ENCODE assay signal across 8 cellular contexts in the genomic region with DNA sequence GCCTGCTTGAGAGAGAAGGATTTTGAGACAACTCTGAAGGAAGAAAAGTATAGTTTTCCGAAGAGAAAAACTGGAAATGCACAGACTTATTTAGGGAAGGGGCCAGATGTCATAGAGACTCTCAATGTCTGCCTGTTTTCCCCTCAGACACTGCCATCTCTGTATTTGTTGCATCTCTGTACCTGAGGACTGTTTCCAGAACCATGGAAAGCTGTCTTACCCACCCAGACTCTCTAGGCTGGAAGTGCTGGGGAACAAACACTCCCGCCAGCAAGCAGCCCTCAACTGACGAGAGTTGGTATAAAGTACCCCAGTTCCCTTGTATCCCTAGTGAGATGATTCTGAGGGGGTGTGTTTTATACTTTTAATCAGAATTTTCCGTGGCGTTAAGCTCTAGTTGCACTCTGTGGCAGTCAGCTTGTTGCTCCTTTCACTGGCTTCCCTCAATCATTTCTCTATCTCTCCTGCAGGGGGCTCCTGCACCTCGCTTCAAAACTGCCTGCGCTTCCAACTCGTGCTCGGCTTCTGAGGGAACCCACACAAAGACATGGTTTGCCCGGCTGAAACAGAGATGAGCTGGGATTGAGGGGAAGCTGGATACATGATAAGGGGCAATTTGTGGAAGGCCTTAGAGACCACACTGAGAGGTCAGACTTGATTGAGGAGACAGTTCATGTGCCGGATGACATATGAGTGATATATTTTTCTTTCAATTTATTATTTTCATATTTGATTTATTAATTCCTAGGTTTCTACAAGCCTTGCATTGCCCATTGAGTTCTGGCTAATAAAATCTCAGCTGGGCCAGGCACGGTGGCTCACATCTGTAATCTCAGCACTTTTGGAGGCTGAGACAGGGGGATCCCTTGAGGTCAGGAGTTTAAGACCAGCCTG. TPM values are rescaled to one million over a fixed set of nuclear protein-coding genes. Genes with fewer than 3 reads are reported as not detected.
DNase-seq lines count a peak whose midpoint lies in the region; ATAC-seq, FAIRE-seq and TF ChIP-seq lines count a peak whose summit lies in the region.

No MANE protein-coding gene starts in this region.

- TF ChIP-seq CTCF in RWPE2 (IDR thresholded peaks at IDR 0.05; ENCODE audit: poor library complexity, severe bottlenecking) (peak; percentile 93), osteoblast (IDR thresholded peaks at IDR 0.05; ENCODE audit: extremely low read depth, low read depth, low read length) (peak; percentile 92), thyroid gland (IDR thresholded peaks at IDR 0.05) (peak; percentile 58 to 90 (median 85))

- H3K27ac ChIP-seq in RWPE2 (ENCODE audit: poor library complexity, severe bottlenecking) (no peak overlapping the region), osteoblast (ENCODE audit: low read depth, low read length) (no peak overlapping the region), thyroid gland (no peak overlapping the region)

- peak overlapping the region; percentile 59 for H3K4me2 ChIP-seq in osteoblast (ENCODE audit: insufficient read depth, low read length)

- no peak overlapping the region for H2AFZ ChIP-seq in osteoblast (ENCODE audit: low read length)

- H3K27me3 ChIP-seq in MG63 (peaks cover 24% of the 10 kb centered on the region), RWPE2 (ENCODE audit: insufficient read depth, poor library complexity, severe bottlenecking) (no peaks in the 10 kb centered on the region), osteoblast (ENCODE audit: insufficient read depth, low read length) (peaks cover 36% of the 10 kb centered on the region), thyroid gland (no peaks in the 10 kb centered on the region)

- no peaks in the 10 kb centered on the region for H4K20me1 ChIP-seq in osteoblast (ENCODE audit: insufficient read depth, low read length)

- intact Hi-C loops in thyroid gland (cut with DNase I), result loop anchor here (10.0 kb wide), 1 partner anchor 174 kb away; no protein-coding TSS in a partner anchor

- ATAC-seq in RWPE2 (ENCODE audit: low read depth) (peak; percentile 86), GM21717 (IDR thresholded peaks at IDR 0.05; ENCODE audit: unreplicated experiment) (no peak)

- no peaks in the 10 kb centered on the region for H3K36me3 ChIP-seq in MG63
- H3K36me3 ChIP-seq in RWPE2 (ENCODE audit: low read depth), result no peaks in the 10 kb centered on the region
- H3K36me3 ChIP-seq in osteoblast (ENCODE audit: insufficient read depth, low read length), result no peaks in the 10 kb centered on the region
- H3K36me3 ChIP-seq in thyroid gland, result no peaks in the 10 kb centered on the region

- DNase-seq in Daoy (ENCODE audit: low read depth) (peak; percentile 75), MG63 (peak; percentile 46), RWPE2 (ENCODE audit: low spot score) (no peak), frontal cortex (ENCODE audit: low spot score in 2 of 2) (peak; percentile 8 to 55), osteoblast (ENCODE audit: insufficient read length, low spot score, missing footprints) (peak; percentile 66), thyroid gland (peak; percentile 61 to 75)
- peak; percentile 15 for DNase-seq in activated T-helper 9 cell treated with anti-CD3 and anti-CD28 coated beads, Interleukin-2, amount 50 U/mL, for 16 hours (ENCODE audit: low read depth)

- H3K4me1 ChIP-seq in RWPE2 (ENCODE audit: insufficient read depth, poor library complexity, severe bottlenecking), result no peaks in the 10 kb centered on the region
- no peaks in the 10 kb centered on the region for H3K4me1 ChIP-seq in osteoblast (ENCODE audit: insufficient read depth, low read length)
- H3K4me1 ChIP-seq in thyroid gland, result peaks cover 0 to 8% of the 10 kb centered on the region in 2 donors

- TF ChIP-seq POLR2A in thyroid gland (IDR thresholded peaks at IDR 0.05), result no peak

- FAIRE-seq in frontal cortex (lab: Jason Lieb, UNC), result no peak

- 13 to 18% methylated on average over 12 of the region's 12 CpGs for WGBS in thyroid gland, 2 donors

- H3K79me2 ChIP-seq in osteoblast (ENCODE audit: insufficient read depth, low read length), result no peaks in the 10 kb centered on the region

- H3K4me3 ChIP-seq in MG63 (no peak overlapping the region), RWPE2 (ENCODE audit: severe bottlenecking) (no peak overlapping the region), osteoblast (ENCODE audit: insufficient read depth, low read length) (no peak overlapping the region), thyroid gland (replicated peaks in 1 of 3) (no peak overlapping the region)

- H3K9me3 ChIP-seq in MG63 (no peaks in the 10 kb centered on the region), RWPE2 (ENCODE audit: severe bottlenecking) (no peaks in the 10 kb centered on the region), osteoblast (ENCODE audit: low read depth, low read length) (no peaks in the 10 kb centered on the region), thyroid gland (no peaks in the 10 kb centered on the region)

RNA-seq across cellular contexts. Expression of gene CLPB, which starts 36.9 kb away (rescaled TPM):
- total RNA-seq in Daoy (2014; rRNA removed; shearing (Covaris generic)), result 29.5 and 39.7 TPM in 2 replicates
- total RNA-seq in MG63 (2014; rRNA removed; shearing (Covaris generic); ENCODE audit: low replicate concordance), result 27.5 and 43.8 TPM in 2 replicates
- total RNA-seq in frontal cortex (67.3 TPM), osteoblast (18.9 and 20.3 TPM in 2 replicates), thyroid gland (10 to 100 TPM; 22.6 to 61.2 (median 43.3) TPM)
